1 cellular context compared by ENCODE assay signal in the genomic region with DNA sequence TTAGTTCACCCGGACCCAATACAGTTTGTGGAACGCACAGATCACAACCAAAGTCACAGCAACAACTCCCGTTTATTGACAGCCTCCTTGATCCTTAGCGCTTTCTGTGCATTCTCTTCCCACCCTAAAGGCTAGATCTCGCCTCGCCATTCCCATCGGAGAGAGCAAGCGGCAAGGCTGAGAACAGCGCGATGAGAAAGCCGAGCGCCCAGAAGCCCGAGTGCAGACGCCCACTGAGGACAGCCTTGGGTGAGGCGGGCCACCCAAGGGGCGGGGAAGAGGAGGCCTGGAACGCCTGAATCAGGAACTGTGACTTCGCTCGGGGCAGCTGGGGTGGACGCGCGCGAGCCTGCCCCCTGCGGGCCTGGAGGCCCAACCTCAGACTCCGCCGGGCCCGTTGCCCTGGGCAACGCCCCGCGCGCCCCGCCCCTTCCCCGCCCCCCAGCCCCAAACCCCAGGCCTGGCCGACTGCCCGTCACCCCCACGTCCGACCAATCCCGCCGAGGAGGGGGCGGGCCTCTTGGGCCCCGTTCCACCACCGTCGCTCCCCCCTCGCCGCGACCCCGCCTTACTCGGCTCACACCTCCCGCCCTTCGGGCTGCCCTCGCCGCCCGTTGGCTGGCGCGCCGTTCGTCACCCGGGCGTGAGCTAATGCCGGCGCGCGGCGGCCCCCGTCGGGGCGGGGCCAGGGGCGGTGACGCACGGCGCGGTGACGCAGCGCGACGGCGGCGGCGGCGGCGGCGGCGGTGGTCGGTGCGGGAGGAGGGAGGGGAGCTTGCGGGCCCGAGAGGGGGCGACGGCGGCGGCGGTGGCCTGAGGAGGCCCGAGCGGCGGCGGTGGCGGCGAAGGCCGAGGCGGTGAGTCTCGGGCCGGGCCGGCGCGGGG.
TF ChIP-seq lines count a peak whose summit lies in the region.

A gene with protein sequence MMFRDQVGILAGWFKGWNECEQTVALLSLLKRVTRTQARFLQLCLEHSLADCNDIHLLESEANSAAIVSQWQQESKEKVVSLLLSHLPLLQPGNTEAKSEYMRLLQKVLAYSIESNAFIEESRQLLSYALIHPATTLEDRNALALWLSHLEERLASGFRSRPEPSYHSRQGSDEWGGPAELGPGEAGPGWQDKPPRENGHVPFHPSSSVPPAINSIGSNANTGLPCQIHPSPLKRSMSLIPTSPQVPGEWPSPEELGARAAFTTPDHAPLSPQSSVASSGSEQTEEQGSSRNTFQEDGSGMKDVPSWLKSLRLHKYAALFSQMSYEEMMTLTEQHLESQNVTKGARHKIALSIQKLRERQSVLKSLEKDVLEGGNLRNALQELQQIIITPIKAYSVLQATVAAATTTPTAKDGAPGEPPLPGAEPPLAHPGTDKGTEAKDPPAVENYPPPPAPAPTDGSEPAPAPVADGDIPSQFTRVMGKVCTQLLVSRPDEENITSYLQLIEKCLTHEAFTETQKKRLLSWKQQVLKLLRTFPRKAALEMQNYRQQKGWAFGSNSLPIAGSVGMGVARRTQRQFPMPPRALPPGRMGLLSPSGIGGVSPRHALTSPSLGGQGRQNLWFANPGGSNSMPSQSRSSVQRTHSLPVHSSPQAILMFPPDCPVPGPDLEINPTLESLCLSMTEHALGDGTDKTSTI (plus strand): TSS at position 702 of the 885 bp plus-strand sequence. CDS start 14,473 bp downstream, outside the sequence.

TF ChIP-seq in HepG2, 621 proteins besides CTCF, POLR2A, EP300 and RAD21 (continued from another document and continues in another):
- TF ChIP-seq, protein P1, sequence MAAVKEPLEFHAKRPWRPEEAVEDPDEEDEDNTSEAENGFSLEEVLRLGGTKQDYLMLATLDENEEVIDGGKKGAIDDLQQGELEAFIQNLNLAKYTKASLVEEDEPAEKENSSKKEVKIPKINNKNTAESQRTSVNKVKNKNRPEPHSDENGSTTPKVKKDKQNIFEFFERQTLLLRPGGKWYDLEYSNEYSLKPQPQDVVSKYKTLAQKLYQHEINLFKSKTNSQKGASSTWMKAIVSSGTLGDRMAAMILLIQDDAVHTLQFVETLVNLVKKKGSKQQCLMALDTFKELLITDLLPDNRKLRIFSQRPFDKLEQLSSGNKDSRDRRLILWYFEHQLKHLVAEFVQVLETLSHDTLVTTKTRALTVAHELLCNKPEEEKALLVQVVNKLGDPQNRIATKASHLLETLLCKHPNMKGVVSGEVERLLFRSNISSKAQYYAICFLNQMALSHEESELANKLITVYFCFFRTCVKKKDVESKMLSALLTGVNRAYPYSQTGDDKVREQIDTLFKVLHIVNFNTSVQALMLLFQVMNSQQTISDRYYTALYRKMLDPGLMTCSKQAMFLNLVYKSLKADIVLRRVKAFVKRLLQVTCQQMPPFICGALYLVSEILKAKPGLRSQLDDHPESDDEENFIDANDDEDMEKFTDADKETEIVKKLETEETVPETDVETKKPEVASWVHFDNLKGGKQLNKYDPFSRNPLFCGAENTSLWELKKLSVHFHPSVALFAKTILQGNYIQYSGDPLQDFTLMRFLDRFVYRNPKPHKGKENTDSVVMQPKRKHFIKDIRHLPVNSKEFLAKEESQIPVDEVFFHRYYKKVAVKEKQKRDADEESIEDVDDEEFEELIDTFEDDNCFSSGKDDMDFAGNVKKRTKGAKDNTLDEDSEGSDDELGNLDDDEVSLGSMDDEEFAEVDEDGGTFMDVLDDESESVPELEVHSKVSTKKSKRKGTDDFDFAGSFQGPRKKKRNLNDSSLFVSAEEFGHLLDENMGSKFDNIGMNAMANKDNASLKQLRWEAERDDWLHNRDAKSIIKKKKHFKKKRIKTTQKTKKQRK (IDR thresholded peaks at IDR 0.05; ENCODE audit: low read length), result no peak
- TF ChIP-seq JDP2 (CRISPR knock-in tag; IDR thresholded peaks at IDR 0.05; ENCODE audit: borderline replicate concordance) (no peak), ZNF549 (CRISPR knock-in tag; IDR thresholded peaks at IDR 0.05) (no peak), HNRNPH1 (optimal IDR thresholded peaks at IDR 0.05; ENCODE audit: low read depth, low read length) (no peak), ZNF207 (IDR thresholded peaks at IDR 0.05; ENCODE audit: borderline replicate concordance) (no peak), ZNF605 (CRISPR knock-in tag; IDR thresholded peaks at IDR 0.05) (peak; percentile 68; the same call in 1 of the 2 replicates), ZNF335 (CRISPR knock-in tag; IDR thresholded peaks at IDR 0.05) (peak; percentile 90), THYN1 (CRISPR knock-in tag; IDR thresholded peaks at IDR 0.05; ENCODE audit: borderline replicate concordance, low read depth) (no peak), PRMT3 (CRISPR knock-in tag; IDR thresholded peaks at IDR 0.05; ENCODE audit: borderline replicate concordance, low read depth) (no peak; the same call in 1 of the 2 replicates), ZNF329 (CRISPR knock-in tag; IDR thresholded peaks at IDR 0.05; ENCODE audit: low read depth) (no peak; the same call in 1 of the 2 replicates), CCAR2 (optimal IDR thresholded peaks at IDR 0.05; ENCODE audit: low read depth, low read length) (no peak), ZNF629 (CRISPR knock-in tag; conservative IDR thresholded peaks at IDR 0.05) (no peak), ZBTB7B (CRISPR knock-in tag; IDR thresholded peaks at IDR 0.05) (peak; percentile 71), NFIB (CRISPR knock-in tag; IDR thresholded peaks at IDR 0.05; ENCODE audit: borderline replicate concordance) (no peak), ZNF720 (CRISPR knock-in tag; IDR thresholded peaks at IDR 0.05) (no peak), YY1 (IDR thresholded peaks at IDR 0.05; ENCODE audit: insufficient read depth, insufficient replicate concordance, low read depth, low read length) (peak; percentile 82), GATAD1 (CRISPR knock-in tag; IDR thresholded peaks at IDR 0.05) (peak; percentile 94), SALL2 (CRISPR knock-in tag; IDR thresholded peaks at IDR 0.05) (peak; percentile 77; the same call in 1 of the 2 replicates), NR2C2 (CRISPR knock-in tag; IDR thresholded peaks at IDR 0.05; ENCODE audit: borderline replicate concordance) (peak; percentile 47), TRIM24 (CRISPR knock-in tag; IDR thresholded peaks at IDR 0.05) (no peak), RBFOX2 (IDR thresholded peaks at IDR 0.05; ENCODE audit: low read depth, low read length) (peak; percentile 83), NR3C1 (CRISPR knock-in tag; IDR thresholded peaks at IDR 0.05) (no peak), PHF8 (CRISPR knock-in tag; IDR thresholded peaks at IDR 0.05) (peak; percentile 95), ZNF121 (CRISPR knock-in tag; IDR thresholded peaks at IDR 0.05) (no peak), HNRNPL (IDR thresholded peaks at IDR 0.05; ENCODE audit: low read depth, low read length) (no peak), ZNF34 (CRISPR knock-in tag; IDR thresholded peaks at IDR 0.05; ENCODE audit: borderline replicate concordance) (no peak), SNAI1 (CRISPR knock-in tag; IDR thresholded peaks at IDR 0.05; ENCODE audit: borderline replicate concordance) (no peak)
- TF ChIP-seq, protein P2, sequence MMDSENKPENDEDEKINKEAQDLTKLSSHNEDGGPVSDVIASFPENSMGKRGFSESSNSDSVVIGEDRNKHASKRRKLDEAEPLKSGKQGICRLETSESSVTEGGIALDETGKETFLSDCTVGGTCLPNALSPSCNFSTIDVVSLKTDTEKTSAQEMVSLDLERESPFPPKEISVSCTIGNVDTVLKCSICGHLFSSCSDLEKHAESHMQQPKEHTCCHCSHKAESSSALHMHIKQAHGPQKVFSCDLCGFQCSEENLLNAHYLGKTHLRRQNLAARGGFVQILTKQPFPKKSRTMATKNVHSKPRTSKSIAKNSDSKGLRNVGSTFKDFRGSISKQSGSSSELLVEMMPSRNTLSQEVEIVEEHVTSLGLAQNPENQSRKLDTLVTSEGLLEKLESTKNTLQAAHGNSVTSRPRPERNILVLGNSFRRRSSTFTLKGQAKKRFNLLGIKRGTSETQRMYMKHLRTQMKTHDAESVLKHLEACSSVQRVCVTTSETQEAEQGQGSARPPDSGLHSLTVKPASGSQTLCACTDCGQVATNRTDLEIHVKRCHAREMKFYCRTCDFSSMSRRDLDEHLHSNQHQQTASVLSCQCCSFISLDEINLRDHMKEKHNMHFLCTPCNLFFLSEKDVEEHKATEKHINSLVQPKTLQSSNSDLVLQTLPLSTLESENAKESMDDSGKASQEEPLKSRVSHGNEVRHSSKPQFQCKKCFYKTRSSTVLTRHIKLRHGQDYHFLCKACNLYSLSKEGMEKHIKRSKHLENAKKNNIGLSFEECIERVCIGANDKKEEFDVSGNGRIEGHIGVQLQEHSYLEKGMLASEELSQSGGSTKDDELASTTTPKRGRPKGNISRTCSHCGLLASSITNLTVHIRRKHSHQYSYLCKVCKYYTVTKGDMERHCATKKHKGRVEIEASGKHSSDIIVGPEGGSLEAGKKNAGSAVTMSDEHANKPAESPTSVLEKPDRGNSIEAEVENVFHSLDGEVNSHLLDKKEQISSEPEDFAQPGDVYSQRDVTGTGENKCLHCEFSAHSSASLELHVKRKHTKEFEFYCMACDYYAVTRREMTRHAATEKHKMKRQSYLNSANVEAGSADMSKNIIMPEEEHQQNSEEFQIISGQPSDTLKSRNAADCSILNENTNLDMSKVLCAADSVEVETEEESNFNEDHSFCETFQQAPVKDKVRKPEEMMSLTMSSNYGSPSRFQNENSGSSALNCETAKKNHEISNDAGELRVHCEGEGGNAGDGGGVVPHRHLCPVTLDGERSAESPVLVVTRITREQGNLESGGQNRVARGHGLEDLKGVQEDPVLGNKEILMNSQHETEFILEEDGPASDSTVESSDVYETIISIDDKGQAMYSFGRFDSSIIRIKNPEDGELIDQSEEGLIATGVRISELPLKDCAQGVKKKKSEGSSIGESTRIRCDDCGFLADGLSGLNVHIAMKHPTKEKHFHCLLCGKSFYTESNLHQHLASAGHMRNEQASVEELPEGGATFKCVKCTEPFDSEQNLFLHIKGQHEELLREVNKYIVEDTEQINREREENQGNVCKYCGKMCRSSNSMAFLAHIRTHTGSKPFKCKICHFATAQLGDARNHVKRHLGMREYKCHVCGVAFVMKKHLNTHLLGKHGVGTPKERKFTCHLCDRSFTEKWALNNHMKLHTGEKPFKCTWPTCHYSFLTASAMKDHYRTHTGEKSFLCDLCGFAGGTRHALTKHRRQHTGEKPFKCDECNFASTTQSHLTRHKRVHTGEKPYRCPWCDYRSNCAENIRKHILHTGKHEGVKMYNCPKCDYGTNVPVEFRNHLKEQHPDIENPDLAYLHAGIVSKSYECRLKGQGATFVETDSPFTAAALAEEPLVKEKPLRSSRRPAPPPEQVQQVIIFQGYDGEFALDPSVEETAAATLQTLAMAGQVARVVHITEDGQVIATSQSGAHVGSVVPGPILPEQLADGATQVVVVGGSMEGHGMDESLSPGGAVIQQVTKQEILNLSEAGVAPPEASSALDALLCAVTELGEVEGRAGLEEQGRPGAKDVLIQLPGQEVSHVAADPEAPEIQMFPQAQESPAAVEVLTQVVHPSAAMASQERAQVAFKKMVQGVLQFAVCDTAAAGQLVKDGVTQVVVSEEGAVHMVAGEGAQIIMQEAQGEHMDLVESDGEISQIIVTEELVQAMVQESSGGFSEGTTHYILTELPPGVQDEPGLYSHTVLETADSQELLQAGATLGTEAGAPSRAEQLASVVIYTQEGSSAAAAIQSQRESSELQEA (CRISPR knock-in tag; IDR thresholded peaks at IDR 0.05; ENCODE audit: not compliant biosample characterization), result no peak
- TF ChIP-seq, protein P3, sequence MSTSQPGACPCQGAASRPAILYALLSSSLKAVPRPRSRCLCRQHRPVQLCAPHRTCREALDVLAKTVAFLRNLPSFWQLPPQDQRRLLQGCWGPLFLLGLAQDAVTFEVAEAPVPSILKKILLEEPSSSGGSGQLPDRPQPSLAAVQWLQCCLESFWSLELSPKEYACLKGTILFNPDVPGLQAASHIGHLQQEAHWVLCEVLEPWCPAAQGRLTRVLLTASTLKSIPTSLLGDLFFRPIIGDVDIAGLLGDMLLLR (CRISPR knock-in tag; IDR thresholded peaks at IDR 0.05), result no peak; the same call in 1 of the 2 replicates
- TF ChIP-seq, protein P4, sequence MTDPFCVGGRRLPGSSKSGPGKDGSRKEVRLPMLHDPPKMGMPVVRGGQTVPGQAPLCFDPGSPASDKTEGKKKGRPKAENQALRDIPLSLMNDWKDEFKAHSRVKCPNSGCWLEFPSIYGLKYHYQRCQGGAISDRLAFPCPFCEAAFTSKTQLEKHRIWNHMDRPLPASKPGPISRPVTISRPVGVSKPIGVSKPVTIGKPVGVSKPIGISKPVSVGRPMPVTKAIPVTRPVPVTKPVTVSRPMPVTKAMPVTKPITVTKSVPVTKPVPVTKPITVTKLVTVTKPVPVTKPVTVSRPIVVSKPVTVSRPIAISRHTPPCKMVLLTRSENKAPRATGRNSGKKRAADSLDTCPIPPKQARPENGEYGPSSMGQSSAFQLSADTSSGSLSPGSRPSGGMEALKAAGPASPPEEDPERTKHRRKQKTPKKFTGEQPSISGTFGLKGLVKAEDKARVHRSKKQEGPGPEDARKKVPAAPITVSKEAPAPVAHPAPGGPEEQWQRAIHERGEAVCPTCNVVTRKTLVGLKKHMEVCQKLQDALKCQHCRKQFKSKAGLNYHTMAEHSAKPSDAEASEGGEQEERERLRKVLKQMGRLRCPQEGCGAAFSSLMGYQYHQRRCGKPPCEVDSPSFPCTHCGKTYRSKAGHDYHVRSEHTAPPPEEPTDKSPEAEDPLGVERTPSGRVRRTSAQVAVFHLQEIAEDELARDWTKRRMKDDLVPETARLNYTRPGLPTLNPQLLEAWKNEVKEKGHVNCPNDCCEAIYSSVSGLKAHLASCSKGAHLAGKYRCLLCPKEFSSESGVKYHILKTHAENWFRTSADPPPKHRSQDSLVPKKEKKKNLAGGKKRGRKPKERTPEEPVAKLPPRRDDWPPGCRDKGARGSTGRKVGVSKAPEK (CRISPR knock-in tag; IDR thresholded peaks at IDR 0.05; ENCODE audit: borderline replicate concordance), result 0 out of 2 replicates have a peak, but pooled peaks have one; percentile 46
- TF ChIP-seq, protein P5, sequence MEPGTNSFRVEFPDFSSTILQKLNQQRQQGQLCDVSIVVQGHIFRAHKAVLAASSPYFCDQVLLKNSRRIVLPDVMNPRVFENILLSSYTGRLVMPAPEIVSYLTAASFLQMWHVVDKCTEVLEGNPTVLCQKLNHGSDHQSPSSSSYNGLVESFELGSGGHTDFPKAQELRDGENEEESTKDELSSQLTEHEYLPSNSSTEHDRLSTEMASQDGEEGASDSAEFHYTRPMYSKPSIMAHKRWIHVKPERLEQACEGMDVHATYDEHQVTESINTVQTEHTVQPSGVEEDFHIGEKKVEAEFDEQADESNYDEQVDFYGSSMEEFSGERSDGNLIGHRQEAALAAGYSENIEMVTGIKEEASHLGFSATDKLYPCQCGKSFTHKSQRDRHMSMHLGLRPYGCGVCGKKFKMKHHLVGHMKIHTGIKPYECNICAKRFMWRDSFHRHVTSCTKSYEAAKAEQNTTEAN (CRISPR knock-in tag; conservative IDR thresholded peaks at IDR 0.05), result 0 out of 2 replicates have a peak, but pooled peaks have one; percentile 55
- TF ChIP-seq, protein P6, sequence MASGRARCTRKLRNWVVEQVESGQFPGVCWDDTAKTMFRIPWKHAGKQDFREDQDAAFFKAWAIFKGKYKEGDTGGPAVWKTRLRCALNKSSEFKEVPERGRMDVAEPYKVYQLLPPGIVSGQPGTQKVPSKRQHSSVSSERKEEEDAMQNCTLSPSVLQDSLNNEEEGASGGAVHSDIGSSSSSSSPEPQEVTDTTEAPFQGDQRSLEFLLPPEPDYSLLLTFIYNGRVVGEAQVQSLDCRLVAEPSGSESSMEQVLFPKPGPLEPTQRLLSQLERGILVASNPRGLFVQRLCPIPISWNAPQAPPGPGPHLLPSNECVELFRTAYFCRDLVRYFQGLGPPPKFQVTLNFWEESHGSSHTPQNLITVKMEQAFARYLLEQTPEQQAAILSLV (CRISPR knock-in tag; IDR thresholded peaks at IDR 0.05; ENCODE audit: borderline replicate concordance), result 0 out of 2 replicates have a peak, but pooled peaks have one; percentile 45
- TF ChIP-seq, protein P7, sequence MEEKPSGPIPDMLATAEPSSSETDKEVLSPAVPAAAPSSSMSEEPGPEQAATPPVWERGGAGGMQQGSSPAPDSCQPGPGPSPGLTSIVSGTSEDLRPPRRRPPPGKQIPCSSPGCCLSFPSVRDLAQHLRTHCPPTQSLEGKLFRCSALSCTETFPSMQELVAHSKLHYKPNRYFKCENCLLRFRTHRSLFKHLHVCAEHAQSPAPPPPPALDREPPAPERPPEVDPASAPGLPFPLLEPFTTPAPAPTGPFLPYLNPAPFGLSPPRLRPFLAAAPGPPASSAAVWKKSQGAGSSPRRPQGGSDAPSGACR (CRISPR knock-in tag; IDR thresholded peaks at IDR 0.05), result no peak
